In the genomic region with DNA sequence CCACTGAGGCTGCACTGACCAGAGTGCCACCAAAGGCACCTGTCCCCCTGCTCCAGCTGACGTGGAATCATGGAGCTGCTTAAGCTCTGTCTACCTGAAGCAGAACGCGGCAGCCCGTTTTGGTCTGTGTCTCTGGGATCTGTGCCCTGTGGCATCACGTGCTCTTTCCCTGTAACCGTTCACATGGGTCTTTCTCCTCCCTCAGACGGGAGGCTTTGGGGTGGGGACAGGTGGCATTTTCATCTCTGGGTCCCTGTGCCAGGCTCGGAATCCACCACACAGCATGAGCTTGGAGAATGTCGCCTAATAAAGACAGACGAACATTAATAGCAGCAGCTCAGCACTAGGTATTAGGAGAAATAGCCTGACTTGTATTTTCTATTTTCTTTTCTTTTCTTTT, we compare ENCODE assay signal across 14 cellular contexts. TPM values are rescaled to one million over a fixed set of nuclear protein-coding genes. Genes with fewer than 3 reads are reported as not detected.
DNase-seq lines count a peak whose midpoint lies in the region; ATAC-seq and TF ChIP-seq lines count a peak whose summit lies in the region.
"Had no signal": no experiment of that assay in that cellular context is flagged by ENCODE, and none has a peak within 500 bp of the region (broad histone marks: within the 10 kb centered on the region; RNA-seq: fewer than 3 reads in every experiment).

No MANE protein-coding gene starts in this region.

- H3K4me1 ChIP-seq in lower lobe of right lung: peaks cover 24% of the 10 kb centered on the region

- no peak overlapping the region for H3K27ac ChIP-seq in lower lobe of right lung
- H3K27ac ChIP-seq: VCaP had no signal

- no peak for TF ChIP-seq CTCF in activated CD8-positive, alpha-beta T cell treated with anti-CD3 and anti-CD28 coated beads for 36 hours (IDR thresholded peaks at IDR 0.05)
- TF ChIP-seq CTCF in lower lobe of right lung (IDR thresholded peaks at IDR 0.05): no peak

- POLR2A ChIA-PET in activated CD8-positive, alpha-beta T cell treated with anti-CD3 and anti-CD28 coated beads for 36 hours (lab: Charles Lee): interaction anchor here (1.0 to 1.3 kb wide), 2 partner anchors 9 to 11 kb away, joined by 3 to 5 read pairs; no protein-coding TSS in a partner anchor

- DNase-seq in left cardiac atrium: peak; percentile 10
- DNase-seq in Right ventricle myocardium inferior (ENCODE audit: missing footprints): no peak
- no peak for DNase-seq in activated CD8-positive, alpha-beta T cell treated with anti-CD3 and anti-CD28 coated beads for 36 hours
- DNase-seq in lower lobe of right lung: peak; percentile 34
- no peak for DNase-seq in effector CD8-positive, alpha-beta T cell (lab: John Stamatoyannopoulos, UW)
- DNase-seq in activated CD4-positive, CD25-positive, alpha-beta regulatory T cell treated with anti-CD3 and anti-CD28 coated beads, Interleukin-2, amount 50 U/mL, for 72 hours: no peak
- DNase-seq in NCI-H1930 (lab: John Stamatoyannopoulos, UW): no peak
- DNase-seq in COLO829 (ENCODE audit: low spot score): no peak
- DNase-seq: activated gamma-delta T cell, NCI-H1417 treated with DMSO at 0.1 percent for 48 hours, SIG-M5 had no signal

- H3K4me3 Mint-ChIP-seq in activated CD8-positive, alpha-beta T cell treated with anti-CD3 and anti-CD28 coated beads for 36 hours: peak overlapping the region; percentile 43

- H3K27me3 ChIP-seq in lower lobe of right lung (ENCODE audit: low read depth): peaks cover 26% of the 10 kb centered on the region

- CTCF ChIA-PET in activated CD8-positive, alpha-beta T cell treated with anti-CD3 and anti-CD28 coated beads for 36 hours (lab: Charles Lee): interaction anchor here (1.2 to 2.1 kb wide), 2 partner anchors 17 to 48 kb away, joined by 3 to 11 read pairs; no protein-coding TSS in a partner anchor

- H3K36me3 ChIP-seq in lower lobe of right lung: no peaks in the 10 kb centered on the region

- H3K27me3 Mint-ChIP-seq in activated CD8-positive, alpha-beta T cell treated with anti-CD3 and anti-CD28 coated beads for 36 hours: peaks cover 2% of the 10 kb centered on the region

- H3K4me1 Mint-ChIP-seq in activated CD8-positive, alpha-beta T cell treated with anti-CD3 and anti-CD28 coated beads for 36 hours (ENCODE audit: low read depth): peaks cover 7% of the 10 kb centered on the region

- no peaks in the 10 kb centered on the region for H3K9me3 Mint-ChIP-seq in activated CD8-positive, alpha-beta T cell treated with anti-CD3 and anti-CD28 coated beads for 36 hours

- peaks cover 4% of the 10 kb centered on the region for H3K36me3 Mint-ChIP-seq in activated CD8-positive, alpha-beta T cell treated with anti-CD3 and anti-CD28 coated beads for 36 hours (ENCODE audit: low read depth)

- H3K4me3 ChIP-seq in lower lobe of right lung: no peak overlapping the region

- no peaks in the 10 kb centered on the region for H3K9me3 ChIP-seq in lower lobe of right lung

- no peak overlapping the region for H3K27ac Mint-ChIP-seq in activated CD8-positive, alpha-beta T cell treated with anti-CD3 and anti-CD28 coated beads for 36 hours

- ATAC-seq in left cardiac atrium (no peak), Right ventricle myocardium inferior (no peak), lower lobe of right lung (no peak)
- ATAC-seq in activated CD8-positive, alpha-beta T cell treated with anti-CD3 and anti-CD28 coated beads for 36 hours: no peak
- ATAC-seq: esophagus mucosa had no signal

- intact Hi-C loops in left cardiac atrium (cut with DNase I) (no loop called here), Right ventricle myocardium inferior (cut with DNase I) (loop anchor here (10.0 kb wide), 1 partner anchor 51 kb away; no protein-coding TSS in a partner anchor), lower lobe of right lung (cut with DNase I) (no loop called here)
- intact Hi-C loops in activated CD8-positive, alpha-beta T cell treated with anti-CD3 and anti-CD28 coated beads for 36 hours (cut with micrococcal nuclease): loop anchor here (5.0 kb wide), 1 partner anchor 49 kb away; no protein-coding TSS in a partner anchor

RNA-seq across cellular contexts. Expression of a gene that starts 1.6 kb away (rescaled TPM):
- total RNA-seq in left cardiac atrium (1 to 10 TPM; 6.9 to 8.2 TPM), Right ventricle myocardium inferior (10.0 TPM), lower lobe of right lung (33.9 TPM)
- 10 to 100 TPM; 34.6 to 40.9 TPM for total RNA-seq in activated CD8-positive, alpha-beta T cell treated with anti-CD3 and anti-CD28 coated beads for 36 hours

RNA-seq across cellular contexts. Expression of a gene that starts 19.3 kb away (rescaled TPM):
- total RNA-seq in left cardiac atrium: 1 to 10 TPM; 6.6 to 8.5 TPM
- 8.2 TPM for total RNA-seq in Right ventricle myocardium inferior
- 10 to 100 TPM; 15.5 to 18.0 TPM for total RNA-seq in activated CD8-positive, alpha-beta T cell treated with anti-CD3 and anti-CD28 coated beads for 36 hours
- total RNA-seq in lower lobe of right lung: 12.9 TPM

RNA-seq across cellular contexts. Expression of a gene that starts 26.9 kb away (rescaled TPM):
- total RNA-seq in left cardiac atrium: not detected
- not detected for total RNA-seq in Right ventricle myocardium inferior
- not detected for total RNA-seq in activated CD8-positive, alpha-beta T cell treated with anti-CD3 and anti-CD28 coated beads for 36 hours
- total RNA-seq in lower lobe of right lung: not detected
- total RNA-seq: renal cortical epithelial cell had no signal

Comparison
In these comparisons a context has a peak if more than half of its experiments do, and no peak if none do; other contexts are left out.
1. DNase-seq: peak in left cardiac atrium (single experiment) and lower lobe of right lung (single experiment); none in Right ventricle myocardium inferior (single experiment), activated CD8-positive, alpha-beta T cell treated with anti-CD3 and anti-CD28 coated beads for 36 hours (single experiment), effector CD8-positive, alpha-beta T cell (single experiment), activated CD4-positive, CD25-positive, alpha-beta regulatory T cell treated with anti-CD3 and anti-CD28 coated beads, Interleukin-2, amount 50 U/mL, for 72 hours (single experiment), NCI-H1930 (0 of 2) and COLO829 (single experiment).
2. intact Hi-C loops: an anchor here in Right ventricle myocardium inferior (10.0 kb wide) and activated CD8-positive, alpha-beta T cell treated with anti-CD3 and anti-CD28 coated beads for 36 hours (5.0 kb wide); none called in left cardiac atrium and lower lobe of right lung.